ENCODE assay signal across 8 cellular contexts in the genomic region with DNA sequence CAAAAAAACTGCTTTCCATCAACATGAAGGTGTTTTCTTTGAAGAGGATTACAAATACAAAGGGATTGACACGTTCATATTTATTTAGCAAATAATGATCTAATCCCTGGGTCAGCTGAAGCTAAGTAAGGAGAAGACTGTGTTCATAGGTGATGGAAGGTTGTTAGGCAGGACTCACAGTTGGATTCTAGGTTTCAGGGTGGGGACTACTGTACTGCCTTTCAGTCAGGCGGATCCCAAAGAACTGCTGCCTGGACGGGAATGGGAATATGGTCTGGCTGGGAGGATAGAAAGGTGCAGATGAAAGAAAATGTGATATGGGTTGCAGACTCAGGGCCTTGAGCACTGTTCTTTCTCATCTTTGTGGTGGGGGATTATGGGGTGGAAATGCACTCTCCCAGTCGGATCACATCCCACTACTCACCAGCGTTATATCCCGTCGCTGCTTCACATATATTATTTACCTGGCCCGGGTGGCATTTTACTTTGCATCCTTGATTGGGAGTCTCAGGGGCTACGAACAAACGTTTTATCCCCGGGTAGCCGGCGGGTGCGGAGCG.
DNase-seq lines count a peak whose midpoint lies in the region; ATAC-seq and TF ChIP-seq lines count a peak whose summit lies in the region.
"Not testable (repeated sequence)": the region's sequence is repeated elsewhere in the genome, so short reads cannot be mapped to it uniquely, and the experiment has no call there.

No MANE protein-coding gene starts in this region.

- not testable (repeated sequence) for H3K79me2 ChIP-seq in SK-N-SH (ENCODE audit: insufficient read depth)

- not testable (repeated sequence) for H3K9ac ChIP-seq in BLaER1
- 0 out of 2 replicates have a peak overlapping the region, but pooled peaks have one; percentile 51 for H3K9ac ChIP-seq in SK-N-SH

- DNase-seq in HAP-1 (ENCODE audit: low spot score in 2 of 2) (peak in 1 of 2 experiments; percentile 12), NCI-H2196 (lab: John Stamatoyannopoulos, UW; ENCODE audit: unreplicated experiment) (peak; percentile 27), SK-N-SH (peak; percentile 27), epithelial cell of esophagus (ENCODE audit: low read depth) (peak; percentile 54)
- not testable (repeated sequence) for DNase-seq in memory B cell (ENCODE audit: low spot score in 2 of 2); retinal pigment epithelial cell (ENCODE audit: low read depth)

- not testable (repeated sequence) for H4K20me1 ChIP-seq in BLaER1; SK-N-SH (ENCODE audit: insufficient read depth)

- 27% methylated on average over 15 of the region's 15 CpGs for WGBS in SK-N-SH (ENCODE audit: low lambda C conversion rate)

- not testable (repeated sequence) for ATAC-seq in memory B cell (ENCODE audit: low read depth)

- not testable (repeated sequence) for H3K36me3 Mint-ChIP-seq in activated naive CD8-positive, alpha-beta T cell; memory B cell

- not testable (repeated sequence) for H3K4me1 ChIP-seq in BLaER1, HAP-1
- H3K4me1 ChIP-seq in SK-N-SH (ENCODE audit: control insufficient read depth in 1 of 2, insufficient read depth in 2 of 2, low read depth in 1 of 2, low read length in 1 of 2), result peaks cover 9 to 16% of the 10 kb centered on the region in 2 experiments; a peak in 3 of 4 replicates

- H3K36me3 ChIP-seq in BLaER1; HAP-1 (replicated peaks); SK-N-SH (replicated peaks in 1 of 2; ENCODE audit: control insufficient read depth in 1 of 2, insufficient read depth in 2 of 2, low read length in 1 of 2): not testable (repeated sequence)

- H3K4me2 ChIP-seq in BLaER1, result peak overlapping the region; percentile 87
- peak overlapping the region; percentile 86 for H3K4me2 ChIP-seq in SK-N-SH

- TF ChIP-seq RAD21 in SK-N-SH (IDR thresholded peaks at IDR 0.05; ENCODE audit: low read length), result not testable (repeated sequence)

- H3K27me3 Mint-ChIP-seq in activated naive CD8-positive, alpha-beta T cell, result peaks cover 43% of the 10 kb centered on the region
- H3K27me3 Mint-ChIP-seq in memory B cell, result peaks cover 27% of the 10 kb centered on the region

- POLR2A ChIA-PET in SK-N-SH (lab: Yijun Ruan, JAX), result not testable (repeated sequence)

- H2AFZ ChIP-seq in SK-N-SH (ENCODE audit: low read depth), result peak overlapping the region; percentile 62; the same call in 1 of the 2 replicates

- TF ChIP-seq CTCF in SK-N-SH (IDR thresholded peaks at IDR 0.05); epithelial cell of esophagus (IDR thresholded peaks at IDR 0.05; ENCODE audit: insufficient read depth, low read depth, low read length, missing control alignments); retinal pigment epithelial cell (conservative IDR thresholded peaks at IDR 0.05; ENCODE audit: low read depth, low read length): not testable (repeated sequence)

- not testable (repeated sequence) for H3K9me2 ChIP-seq in SK-N-SH

- peaks cover 38% of the 10 kb centered on the region for H3F3A ChIP-seq in SK-N-SH (replicated peaks; ENCODE audit: insufficient read depth)

- H3K9me3 Mint-ChIP-seq in activated naive CD8-positive, alpha-beta T cell (ENCODE audit: low read depth); memory B cell: not testable (repeated sequence)

- CTCF ChIA-PET in SK-N-SH (lab: Yijun Ruan, JAX), result not testable (repeated sequence)

- H3K27me3 ChIP-seq in BLaER1; HAP-1 (ENCODE audit: low read depth); SK-N-SH (ENCODE audit: insufficient read depth): not testable (repeated sequence)

- not testable (repeated sequence) for H3K4me1 Mint-ChIP-seq in activated naive CD8-positive, alpha-beta T cell (ENCODE audit: low read depth); memory B cell

- not testable (repeated sequence) for H3K9me3 ChIP-seq in BLaER1, HAP-1, SK-N-SH

- H3K4me3 Mint-ChIP-seq in activated naive CD8-positive, alpha-beta T cell, result peak overlapping the region; percentile 78
- peak overlapping the region; percentile 64 for H3K4me3 Mint-ChIP-seq in memory B cell

- H3K27ac Mint-ChIP-seq in activated naive CD8-positive, alpha-beta T cell; memory B cell: not testable (repeated sequence)

- not testable (repeated sequence) for H3K27ac ChIP-seq in BLaER1
- H3K27ac ChIP-seq in SK-N-SH (ENCODE audit: low read depth in 2 of 2, low read length in 1 of 2), result peak overlapping the region in 1 of 2 experiments; percentile 70; a peak in 1 of 4 replicates

- H3K4me3 ChIP-seq in BLaER1, result peak overlapping the region; percentile 71
- H3K4me3 ChIP-seq in HAP-1, result peak overlapping the region; percentile 59
- peak overlapping the region in 1 of 2 experiments; percentile 62; a peak in 2 of 4 replicates for H3K4me3 ChIP-seq in SK-N-SH (ENCODE audit: low read depth in 2 of 2, low read length in 1 of 2)
- not testable (repeated sequence) for H3K4me3 ChIP-seq in epithelial cell of esophagus (ENCODE audit: low read length)
- H3K4me3 ChIP-seq in retinal pigment epithelial cell (ENCODE audit: low read length), result peak overlapping the region; percentile 67

- in situ Hi-C loops in HAP-1 (cut with MboI; ENCODE audit: low sequenced_read_pairs), result not testable (repeated sequence)

- TF ChIP-seq EP300 in SK-N-SH (IDR thresholded peaks at IDR 0.05; ENCODE audit: borderline replicate concordance in 1 of 2, low read depth in 1 of 2, low read length in 1 of 2), result not testable (repeated sequence)
